2 cellular contexts compared by ENCODE assay signal in genomic region chr5:151020304-151021031, GRCh38.
TF ChIP-seq lines count a peak whose summit lies in the region.

TSS of gene GPX3 (plus strand) at chr5:151020591. CDS start at chr5:151020655, 64 bp downstream.

TF ChIP-seq in Ishikawa, 13 proteins besides CTCF, POLR2A, EP300 and RAD21:
- TF ChIP-seq USF1 (IDR thresholded peaks at IDR 0.05): no peak
- peak; percentile 61; the same call in 1 of the 2 replicates for TF ChIP-seq TAF1 (IDR thresholded peaks at IDR 0.05; ENCODE audit: low read depth)
- TF ChIP-seq TCF12 (IDR thresholded peaks at IDR 0.05; ENCODE audit: low read depth): 0 out of 2 replicates have a peak, but pooled peaks have one; percentile 14
- TF ChIP-seq ZBTB7A (IDR thresholded peaks at IDR 0.05; ENCODE audit: low read depth): peak; percentile 83; the same call in 1 of the 2 replicates
- no peak; the same call in 1 of the 2 replicates for TF ChIP-seq CREB1 (IDR thresholded peaks at IDR 0.05; ENCODE audit: low read depth)
- TF ChIP-seq TEAD4 (IDR thresholded peaks at IDR 0.05): no peak

TF ChIP-seq in endothelial cell of umbilical vein, 7 proteins besides CTCF, POLR2A, EP300 and RAD21 (continued from another document):
- TF ChIP-seq, protein P1, sequence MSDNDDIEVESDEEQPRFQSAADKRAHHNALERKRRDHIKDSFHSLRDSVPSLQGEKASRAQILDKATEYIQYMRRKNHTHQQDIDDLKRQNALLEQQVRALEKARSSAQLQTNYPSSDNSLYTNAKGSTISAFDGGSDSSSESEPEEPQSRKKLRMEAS (IDR thresholded peaks at IDR 0.05; ENCODE audit: insufficient read depth, insufficient read length): no peak
- TF ChIP-seq MYC (IDR thresholded peaks at IDR 0.05; ENCODE audit: low read depth, low read length): no peak
